In the genomic region with DNA sequence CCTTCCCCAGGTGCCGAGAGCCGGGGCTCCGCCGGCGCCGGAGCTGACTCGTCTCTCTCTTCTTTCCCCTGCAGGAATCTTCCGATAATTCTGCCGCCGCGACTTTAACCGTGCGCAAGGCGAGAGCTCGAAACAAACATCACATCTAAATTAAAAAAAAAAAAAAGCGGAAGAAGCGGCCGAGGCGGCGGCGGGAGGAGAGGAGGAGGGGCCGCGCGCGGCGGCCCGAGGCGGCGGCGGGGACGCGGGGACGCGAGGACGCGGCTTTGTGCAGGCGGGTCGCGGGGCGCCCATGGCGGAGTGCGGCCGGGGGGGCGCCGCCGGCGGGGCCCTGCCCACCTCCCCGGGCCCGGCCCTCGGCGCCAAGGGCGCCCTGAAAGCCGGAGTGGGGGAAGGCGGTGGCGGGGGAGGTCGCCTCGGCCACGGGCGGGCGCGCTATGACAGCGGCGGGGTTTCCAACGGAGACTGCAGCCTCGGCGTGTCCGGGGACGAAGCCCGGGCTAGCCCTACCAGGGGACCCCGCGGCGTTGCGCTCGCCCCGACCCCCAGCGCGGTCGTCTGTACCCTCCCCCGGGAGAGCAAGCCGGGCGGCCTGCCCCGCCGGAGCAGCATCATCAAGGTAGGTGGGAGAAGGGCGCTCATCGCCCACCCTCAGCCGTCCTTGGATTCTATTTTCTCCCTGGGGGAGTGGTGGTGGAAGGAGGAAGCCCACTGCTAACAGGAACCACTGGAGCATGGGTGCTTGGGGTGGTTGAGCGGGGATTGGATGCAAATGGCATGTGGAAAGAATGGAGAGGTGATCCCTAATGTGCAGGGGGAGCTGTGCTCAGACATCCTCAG, we compare ENCODE assay signal across 8 cellular contexts. TPM values are rescaled to one million over a fixed set of nuclear protein-coding genes. Genes with fewer than 3 reads are reported as not detected.
DNase-seq lines count a peak whose midpoint lies in the region; ATAC-seq and TF ChIP-seq lines count a peak whose summit lies in the region.

A gene (plus strand): TSS at position 208 of the 840 bp plus-strand sequence. CDS start 85 bp downstream, at position 293.

- intact Hi-C loops in left lung (cut with DNase I): no loop called here

- no peaks in the 10 kb centered on the region for H3K9me2 ChIP-seq in Loucy (replicated peaks; ENCODE audit: low read depth, low read length)

- peak within 1 kb of the TSS; percentile 93 for H2AFZ ChIP-seq in Loucy (ENCODE audit: low read length)

- TF ChIP-seq CTCF in GM10266 (IDR thresholded peaks at IDR 0.05; ENCODE audit: control insufficient read depth, insufficient read depth, low read depth, missing control alignments) (peak; percentile 18), Loucy (conservative IDR thresholded peaks at IDR 0.05; ENCODE audit: low read length) (0 out of 2 replicates have a peak, but pooled peaks have one; percentile 16), chondrocyte (IDR thresholded peaks at IDR 0.05) (no peak), left lung (IDR thresholded peaks at IDR 0.05) (no peak)

- H3K4me3 Mint-ChIP-seq in chondrocyte (ENCODE audit: unreplicated experiment): peak within 1 kb of the TSS; percentile 88

- H4K20me1 ChIP-seq in Loucy (ENCODE audit: insufficient read depth, low read length, poor library complexity, severe bottlenecking): peaks cover 11% of the 10 kb centered on the region

- H3K36me3 ChIP-seq in Loucy (ENCODE audit: insufficient read depth, low read length): no peaks in the 10 kb centered on the region
- no peaks in the 10 kb centered on the region for H3K36me3 ChIP-seq in left lung

- H3K4me1 Mint-ChIP-seq in chondrocyte (ENCODE audit: low read depth): peaks cover 16% of the 10 kb centered on the region

- H3K9me3 ChIP-seq in Loucy (ENCODE audit: insufficient read depth, low read depth, low read length): no peaks in the 10 kb centered on the region
- H3K9me3 ChIP-seq in left lung: no peaks in the 10 kb centered on the region

- no peaks in the 10 kb centered on the region for H3K9me3 Mint-ChIP-seq in chondrocyte (ENCODE audit: low read depth)

- peaks cover 9% of the 10 kb centered on the region for H3K27me3 Mint-ChIP-seq in chondrocyte (ENCODE audit: low read depth)

- DNase-seq in GM10266 (ENCODE audit: extremely low spot score) (peak; percentile 81), H4 (ENCODE audit: low spot score) (peak; percentile 27), chondrocyte (ENCODE audit: low spot score) (no peak), left lung (peak; percentile 57 to 92), NCI-H1436 treated with DMSO at 0.1 percent for 48 hours (lab: John Stamatoyannopoulos, UW) (no peak)
- peak; percentile 70 for DNase-seq in stimulated activated CD4-positive, alpha-beta T cell treated with anti-CD3 and anti-CD28 coated beads, Interleukin-4, amount 100 ng/mL, for 24 hours

- peaks cover 48% of the 10 kb centered on the region for H3K79me2 ChIP-seq in Loucy (ENCODE audit: insufficient read depth, low read length)

- peaks cover 4% of the 10 kb centered on the region; the same call in 1 of the 2 replicates for H3F3A ChIP-seq in Loucy (ENCODE audit: low read depth)

- peak within 1 kb of the TSS; percentile 72 for H3K4me2 ChIP-seq in Loucy (ENCODE audit: low read depth, low read length, poor library complexity, severe bottlenecking)

- no peak within 1 kb of the TSS for H3K27ac Mint-ChIP-seq in chondrocyte (ENCODE audit: unreplicated experiment)

- peaks cover 36% of the 10 kb centered on the region for H3K4me1 ChIP-seq in Loucy (ENCODE audit: insufficient read depth, low read length, poor library complexity, severe bottlenecking)
- peaks cover 0 to 47% of the 10 kb centered on the region in 2 donors for H3K4me1 ChIP-seq in left lung

- H3K4me3 ChIP-seq in Loucy (ENCODE audit: low read length, poor library complexity, severe bottlenecking): peak within 1 kb of the TSS; percentile 79
- H3K4me3 ChIP-seq in left lung: peak within 1 kb of the TSS; percentile 72 to 82

- H3K27ac ChIP-seq in left lung: peak within 1 kb of the TSS; percentile 84 to 97

- ATAC-seq in activated CD4-positive, CD25-positive, alpha-beta regulatory T cell treated with anti-CD3 and anti-CD28 coated beads, Interleukin-2, amount 50 U/mL, for 24 hours: peak; percentile 41 to 45
- ATAC-seq in left lung: peak; percentile 62

- peak within 1 kb of the TSS; percentile 88 for H3K9ac ChIP-seq in Loucy (ENCODE audit: low read depth, low read length, poor library complexity, severe bottlenecking)

- H3K27me3 ChIP-seq in Loucy (ENCODE audit: insufficient read depth, low read length, poor library complexity, severe bottlenecking) (no peaks in the 10 kb centered on the region), left lung (no peaks in the 10 kb centered on the region)

- H3K36me3 Mint-ChIP-seq in chondrocyte (ENCODE audit: low read depth): no peaks in the 10 kb centered on the region

RNA-seq across cellular contexts. Expression of the gene that starts here (rescaled TPM):
- 5.8 and 5.9 TPM in 2 replicates for total RNA-seq in H4 (2014; rRNA removed; shearing (Covaris generic))
- total RNA-seq in chondrocyte: 0.85 to 1.3 TPM (median 1.2 TPM) in 3 replicates
- 10 to 100 TPM in 1 of 2 donors, 1 to 10 TPM in 1; 7.8 to 10.1 TPM for total RNA-seq in left lung

Comparison
In these comparisons a context has a peak if more than half of its experiments do, and no peak if none do; other contexts are left out.
1. DNase-seq: peak in GM10266 (single experiment), H4 (single experiment), left lung (2 of 2) and stimulated activated CD4-positive, alpha-beta T cell treated with anti-CD3 and anti-CD28 coated beads, Interleukin-4, amount 100 ng/mL, for 24 hours (single experiment); none in chondrocyte (single experiment) and NCI-H1436 treated with DMSO at 0.1 percent for 48 hours (single experiment).
2. CTCF ChIP-seq: peak in GM10266 (single experiment) and Loucy (single experiment); none in chondrocyte (single experiment) and left lung (0 of 2).